ENCODE assay signal across 17 cellular contexts in the genomic region with DNA sequence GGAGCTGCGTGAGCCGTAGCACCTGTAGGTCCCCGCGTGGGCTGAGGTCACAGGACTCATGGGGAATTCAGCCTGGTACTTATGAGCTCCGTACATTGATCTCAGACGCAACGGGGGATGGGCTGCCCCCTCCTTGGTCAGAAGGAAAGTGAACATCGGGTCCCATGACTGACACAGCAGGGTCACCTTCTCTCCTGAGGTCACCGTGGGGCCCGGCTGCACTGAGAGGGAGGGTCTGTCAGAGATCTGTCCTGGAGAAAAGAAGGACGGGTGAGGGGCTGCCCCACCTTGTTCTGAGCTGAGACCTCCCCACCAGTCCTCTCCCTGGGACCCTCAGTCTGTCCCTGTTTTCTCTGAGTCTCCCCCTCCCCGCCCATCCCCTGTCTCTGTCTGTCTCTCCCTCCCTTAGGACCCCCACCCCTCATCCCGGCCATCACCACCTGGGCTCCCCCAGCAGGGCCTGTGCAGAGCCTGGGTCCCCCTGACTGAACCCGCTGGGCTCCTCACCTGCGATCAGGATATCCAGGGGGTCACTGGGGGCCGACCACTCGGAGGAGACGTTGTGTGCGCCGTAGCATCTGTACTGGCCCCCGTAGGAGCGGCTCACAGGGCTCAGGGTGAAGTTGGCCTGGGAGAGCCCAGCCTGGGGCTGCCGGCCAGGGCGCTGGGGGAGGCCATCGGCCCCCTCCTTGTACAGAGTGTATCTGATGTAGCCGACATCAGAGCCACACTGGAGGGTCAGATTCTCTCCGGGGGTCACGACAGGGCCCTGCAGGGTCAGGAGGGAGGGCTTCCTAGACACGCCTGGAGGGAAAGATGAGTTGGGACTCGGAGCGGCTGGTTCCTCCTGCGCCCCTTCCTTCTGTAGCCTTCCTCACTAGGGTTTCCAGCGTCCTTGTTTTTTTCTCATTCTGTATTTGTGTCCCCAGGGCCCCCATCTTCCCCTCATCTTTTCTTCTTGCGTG. TPM values are rescaled to one million over a fixed set of nuclear protein-coding genes. Genes with fewer than 3 reads are reported as not detected.
DNase-seq lines count a peak whose midpoint lies in the region; ATAC-seq and TF ChIP-seq lines count a peak whose summit lies in the region.
"Had no signal": no experiment of that assay in that cellular context is flagged by ENCODE, and none has a peak within 500 bp of the region (broad histone marks: within the 10 kb centered on the region; RNA-seq: fewer than 3 reads in every experiment).

No MANE protein-coding gene starts in this region.

- no peak overlapping the region for H3K9ac ChIP-seq in BLaER1

- TF ChIP-seq CTCF in activated B cell treated with CpG ODN at 0.5 μM for 24 hours (IDR thresholded peaks at IDR 0.05), result no peak
- no peak for TF ChIP-seq CTCF in progenitor cell of endocrine pancreas (IDR thresholded peaks at IDR 0.05; ENCODE audit: unreplicated experiment)

- POLR2A ChIA-PET in activated B cell treated with CpG ODN at 0.5 μM for 24 hours (lab: Charles Lee), result interaction anchor here (0.6 to 4.3 kb wide), 4 partner anchors 9 to 19 kb away, joined by 4 to 21 read pairs (median 8); no protein-coding TSS in a partner anchor

- H3K4me2 ChIP-seq in BLaER1, result peak overlapping the region; percentile 95
- H3K4me2 ChIP-seq: GM23338 had no signal

- no peaks in the 10 kb centered on the region for H3K36me3 ChIP-seq in BLaER1

- H3K36me3 Mint-ChIP-seq in activated B cell treated with CpG ODN at 0.5 μM for 24 hours (ENCODE audit: low read depth) (peaks cover 10% of the 10 kb centered on the region), memory B cell (peaks cover 6% of the 10 kb centered on the region), progenitor cell of endocrine pancreas (ENCODE audit: insufficient read depth) (no peaks in the 10 kb centered on the region)
- H3K36me3 Mint-ChIP-seq: CD8-positive, alpha-beta T cell had no signal

- H3K27me3 Mint-ChIP-seq in activated B cell treated with CpG ODN at 0.5 μM for 24 hours, result no peaks in the 10 kb centered on the region
- no peaks in the 10 kb centered on the region for H3K27me3 Mint-ChIP-seq in memory B cell
- H3K27me3 Mint-ChIP-seq in progenitor cell of endocrine pancreas, result peaks cover 19% of the 10 kb centered on the region

- H3K9me3 Mint-ChIP-seq in activated B cell treated with CpG ODN at 0.5 μM for 24 hours (no peaks in the 10 kb centered on the region), memory B cell (no peaks in the 10 kb centered on the region), progenitor cell of endocrine pancreas (ENCODE audit: low read depth) (no peaks in the 10 kb centered on the region)
- H3K9me3 Mint-ChIP-seq: CD8-positive, alpha-beta T cell; GM23338 had no signal

- no peaks in the 10 kb centered on the region for H3K9me3 ChIP-seq in BLaER1

- H3K27ac Mint-ChIP-seq in activated B cell treated with CpG ODN at 0.5 μM for 24 hours (peak overlapping the region; percentile 89), memory B cell (peak overlapping the region; percentile 89), progenitor cell of endocrine pancreas (peak overlapping the region; percentile 37)
- H3K27ac Mint-ChIP-seq: CD8-positive, alpha-beta T cell; GM23338 had no signal

- DNase-seq in activated B cell treated with CpG ODN at 0.5 μM for 24 hours (no peak), memory B cell (ENCODE audit: low spot score in 2 of 2) (no peak), progenitor cell of endocrine pancreas (ENCODE audit: low spot score, unreplicated experiment) (no peak), NOMO-1 treated with DMSO at 0.1 percent for 48 hours (lab: John Stamatoyannopoulos, UW; ENCODE audit: unreplicated experiment) (no peak), NCI-H446 treated with DMSO at 0.1 percent for 48 hours (lab: John Stamatoyannopoulos, UW) (no peak)
- DNase-seq: ACHN; CD8-positive, alpha-beta T cell; COR-L47; DMS153; DMS79 treated with DMSO at 0.1 percent for 48 hours; GDM1; H7 had no signal

- H3K27ac ChIP-seq in BLaER1, result peak overlapping the region; percentile 69

- CTCF ChIA-PET in activated B cell treated with CpG ODN at 0.5 μM for 24 hours (lab: Charles Lee), result no interaction called here

- H3K4me1 Mint-ChIP-seq in activated B cell treated with CpG ODN at 0.5 μM for 24 hours, result peaks cover 77% of the 10 kb centered on the region
- H3K4me1 Mint-ChIP-seq in memory B cell, result peaks cover 57% of the 10 kb centered on the region
- peaks cover 2% of the 10 kb centered on the region for H3K4me1 Mint-ChIP-seq in progenitor cell of endocrine pancreas (ENCODE audit: low read depth)

- H4K20me1 ChIP-seq in BLaER1, result no peaks in the 10 kb centered on the region

- ATAC-seq in activated B cell treated with CpG ODN at 0.5 μM for 24 hours (ENCODE audit: low read depth), result no peak
- ATAC-seq in memory B cell (ENCODE audit: low read depth), result peak; percentile 11
- no peak for ATAC-seq in GM18867 (IDR thresholded peaks at IDR 0.05; ENCODE audit: unreplicated experiment)
- no peak for ATAC-seq in HG02610 (IDR thresholded peaks at IDR 0.05; ENCODE audit: unreplicated experiment)
- ATAC-seq: CD8-positive, alpha-beta T cell; GM23338 had no signal

- intact Hi-C loops in activated B cell treated with CpG ODN at 0.5 μM for 24 hours (cut with micrococcal nuclease), result no loop called here

- H3K4me3 ChIP-seq in BLaER1, result no peak overlapping the region
- H3K4me3 ChIP-seq: GM23338 had no signal

- H3K27me3 ChIP-seq in BLaER1, result no peaks in the 10 kb centered on the region

- H3K4me3 Mint-ChIP-seq in activated B cell treated with CpG ODN at 0.5 μM for 24 hours, result peak overlapping the region; percentile 48
- H3K4me3 Mint-ChIP-seq in memory B cell, result peak overlapping the region; percentile 81
- H3K4me3 Mint-ChIP-seq in progenitor cell of endocrine pancreas (ENCODE audit: low read depth), result no peak overlapping the region
- H3K4me3 Mint-ChIP-seq: CD8-positive, alpha-beta T cell; GM23338 had no signal

- peaks cover 92% of the 10 kb centered on the region for H3K4me1 ChIP-seq in BLaER1

RNA-seq across cellular contexts. Expression of a gene that starts 1.8 kb away (rescaled TPM):
- total RNA-seq in activated B cell treated with CpG ODN at 0.5 μM for 24 hours (26.3 and 26.6 TPM in 2 replicates), progenitor cell of endocrine pancreas (not detected in 2 replicates)
- total RNA-seq: A172; CD8-positive, alpha-beta T cell; GM23338; H7 had no signal

RNA-seq across cellular contexts. Expression of a gene that starts 24.2 kb away (rescaled TPM):
- total RNA-seq in activated B cell treated with CpG ODN at 0.5 μM for 24 hours (1.3 and 1.9 TPM in 2 replicates), progenitor cell of endocrine pancreas (not detected in 2 replicates)
- total RNA-seq: A172, GM23338, H7 had no signal

RNA-seq across cellular contexts. Expression of a gene that starts 27.6 kb away (rescaled TPM):
- total RNA-seq in activated B cell treated with CpG ODN at 0.5 μM for 24 hours, result 30.5 and 31.0 TPM in 2 replicates
- not detected in 2 replicates for total RNA-seq in progenitor cell of endocrine pancreas
- total RNA-seq: A172 had no signal

RNA-seq across cellular contexts. Expression of a gene that starts 56.3 kb away (rescaled TPM):
- total RNA-seq in activated B cell treated with CpG ODN at 0.5 μM for 24 hours, result 7.6 and 7.9 TPM in 2 replicates
- total RNA-seq in progenitor cell of endocrine pancreas, result not detected in 2 replicates
- total RNA-seq: A172, GM23338, H7 had no signal

Comparison
In these comparisons a context has a peak if more than half of its experiments do, and no peak if none do; other contexts are left out.
1. H3K27ac Mint-ChIP-seq: peak in every context shown above with its lines; median percentile 89 in activated B cell treated with CpG ODN at 0.5 μM for 24 hours; 89 in memory B cell; 37 in progenitor cell of endocrine pancreas.
2. RNA of a gene that starts 1.8 kb away (total RNA-seq): 26.3 to 26.6 TPM in activated B cell treated with CpG ODN at 0.5 μM for 24 hours; not detected in progenitor cell of endocrine pancreas; every median in the first group is over 10 times any median in the second.
3. RNA of a gene that starts 27.6 kb away (total RNA-seq): 30.5 to 31.0 TPM in activated B cell treated with CpG ODN at 0.5 μM for 24 hours; not detected in progenitor cell of endocrine pancreas; every median in the first group is over 10 times any median in the second.